Comparison of ENCODE assay signal across 20 cellular contexts in genomic region chr2:228629251-228629650, GRCh38.
DNase-seq lines count a peak whose midpoint lies in the region; TF ChIP-seq lines count a peak whose summit lies in the region.
"Had no signal": no experiment of that assay in that cellular context is flagged by ENCODE, and none has a peak within 500 bp of the region (broad histone marks: within the 10 kb centered on the region; RNA-seq: fewer than 3 reads in every experiment).

No MANE protein-coding gene starts in this region.

- TF ChIP-seq RAD21 in SK-N-SH (IDR thresholded peaks at IDR 0.05; ENCODE audit: low read length) = no peak

- no peaks in the 10 kb centered on the region for H3K36me3 ChIP-seq in SK-N-SH (replicated peaks in 1 of 2; ENCODE audit: control insufficient read depth in 1 of 2, insufficient read depth in 2 of 2, low read length in 1 of 2)
- H3K36me3 ChIP-seq: BE2C; BLaER1 treated with 17β-estradiol and CSF1 and Interleukin-3, amounts not matched to agents 10 nM and 100 nM had no signal

- H4K20me1 ChIP-seq in SK-N-SH (ENCODE audit: insufficient read depth) = no peaks in the 10 kb centered on the region
- H4K20me1 ChIP-seq: BLaER1 treated with 17β-estradiol and CSF1 and Interleukin-3, amounts not matched to agents 10 nM and 100 nM had no signal

- H3K9me3 ChIP-seq in SK-N-SH = no peaks in the 10 kb centered on the region
- H3K9me3 ChIP-seq: A549; BE2C; BLaER1 treated with 17β-estradiol and CSF1 and Interleukin-3, amounts not matched to agents 10 nM and 100 nM had no signal

- no peak overlapping the region for H2AFZ ChIP-seq in SK-N-SH (ENCODE audit: low read depth)
- H2AFZ ChIP-seq: GM23338 had no signal

- no peaks in the 10 kb centered on the region for H3F3A ChIP-seq in SK-N-SH (replicated peaks; ENCODE audit: insufficient read depth)

- no peak overlapping the region for H3K4me2 ChIP-seq in SK-N-SH
- H3K4me2 ChIP-seq: A549; BLaER1 treated with 17β-estradiol and CSF1 and Interleukin-3, amounts not matched to agents 10 nM and 100 nM; GM23338 had no signal

- CTCF ChIA-PET in SK-N-SH (lab: Yijun Ruan, JAX) = interaction anchor here (1.6 kb wide), 1 partner anchor 29 kb away, joined by 3 read pairs; no protein-coding TSS in a partner anchor

- H3K27ac ChIP-seq in SK-N-SH (ENCODE audit: low read depth in 2 of 2, low read length in 1 of 2) = no peak overlapping the region
- H3K27ac ChIP-seq: A549; BLaER1 treated with 17β-estradiol and CSF1 and Interleukin-3, amounts not matched to agents 10 nM and 100 nM had no signal

- H3K4me1 ChIP-seq in SK-N-SH (ENCODE audit: control insufficient read depth in 1 of 2, insufficient read depth in 2 of 2, low read depth in 1 of 2, low read length in 1 of 2) = peaks cover 0 to 7% of the 10 kb centered on the region in 2 experiments; a peak in 1 of 4 replicates
- H3K4me1 ChIP-seq: A549; BE2C; BLaER1 treated with 17β-estradiol and CSF1 and Interleukin-3, amounts not matched to agents 10 nM and 100 nM had no signal

- no peaks in the 10 kb centered on the region for H3K79me2 ChIP-seq in SK-N-SH (ENCODE audit: insufficient read depth)

- POLR2A ChIA-PET in SK-N-SH (lab: Yijun Ruan, JAX) = no interaction called here

- no peaks in the 10 kb centered on the region for H3K27me3 ChIP-seq in SK-N-SH (ENCODE audit: insufficient read depth)
- H3K27me3 ChIP-seq: BE2C; BLaER1 treated with 17β-estradiol and CSF1 and Interleukin-3, amounts not matched to agents 10 nM and 100 nM had no signal

- H3K9me2 ChIP-seq in SK-N-SH = no peaks in the 10 kb centered on the region

- peak; percentile 63 for DNase-seq in EH (ENCODE audit: low read depth)
- no peak for DNase-seq in SK-N-SH
- DNase-seq in choroid plexus epithelial cell (ENCODE audit: low read depth) = peak; percentile 39
- no peak for DNase-seq in occipital lobe (lab: John Stamatoyannopoulos, UW)
- no peak for DNase-seq in stimulated activated CD4-positive, alpha-beta T cell treated with anti-CD3 and anti-CD28 coated beads, Interleukin-4, amount 100 ng/mL, for 1 hour
- no peak for DNase-seq in DMS53 treated with DMSO at 0.1 percent for 48 hours (lab: John Stamatoyannopoulos, UW; ENCODE audit: unreplicated experiment)
- DNase-seq: 8988T; ACHN; AML-193; BE2C; Calu3; CD4-positive, alpha-beta T cell; CD8-positive, alpha-beta memory T cell; DMS53; DND-41; GF-D8; H9 had no signal

- H3K4me3 ChIP-seq in SK-N-SH (ENCODE audit: low read depth in 2 of 2, low read length in 1 of 2) = no peak overlapping the region
- no peak overlapping the region for H3K4me3 ChIP-seq in choroid plexus epithelial cell (ENCODE audit: low read depth, low read length)
- H3K4me3 ChIP-seq: A549; BLaER1 treated with 17β-estradiol and CSF1 and Interleukin-3, amounts not matched to agents 10 nM and 100 nM; GM23338 had no signal

- WGBS in SK-N-SH (ENCODE audit: low lambda C conversion rate) = 23% methylated on average over 1 of the region's 1 CpG

- TF ChIP-seq CTCF in SK-N-SH (IDR thresholded peaks at IDR 0.05) = no peak
- no peak for TF ChIP-seq CTCF in choroid plexus epithelial cell (conservative IDR thresholded peaks at IDR 0.05; ENCODE audit: low read depth, low read length)

- H3K9ac ChIP-seq in SK-N-SH = no peak overlapping the region
- H3K9ac ChIP-seq: BLaER1 treated with 17β-estradiol and CSF1 and Interleukin-3, amounts not matched to agents 10 nM and 100 nM had no signal

- no peak; a peak in 1 of 4 replicates for TF ChIP-seq EP300 in SK-N-SH (IDR thresholded peaks at IDR 0.05; ENCODE audit: borderline replicate concordance in 1 of 2, low read depth in 1 of 2, low read length in 1 of 2)

TF ChIP-seq in SK-N-SH, 30 proteins besides CTCF, POLR2A, EP300 and RAD21:
- TF ChIP-seq ELF1 (IDR thresholded peaks at IDR 0.05) (no peak), TEAD4 (IDR thresholded peaks at IDR 0.05; ENCODE audit: borderline replicate concordance, insufficient read depth) (0 out of 2 replicates have a peak, but pooled peaks have one; percentile 11), TCF12 (IDR thresholded peaks at IDR 0.05) (peak; percentile 30; the same call in 1 of the 2 replicates), RXRA (IDR thresholded peaks at IDR 0.05; ENCODE audit: borderline replicate concordance, low read depth) (peak; percentile 13; the same call in 1 of the 2 replicates), MEF2A (IDR thresholded peaks at IDR 0.05; ENCODE audit: borderline replicate concordance, low read depth) (no peak)

Comparison
In these comparisons a context has a peak if more than half of its experiments do, and no peak if none do; other contexts are left out.
1. DNase-seq: peak in EH (single experiment) and choroid plexus epithelial cell (single experiment); none in SK-N-SH (single experiment), occipital lobe (single experiment), stimulated activated CD4-positive, alpha-beta T cell treated with anti-CD3 and anti-CD28 coated beads, Interleukin-4, amount 100 ng/mL, for 1 hour (single experiment) and DMS53 treated with DMSO at 0.1 percent for 48 hours (single experiment).